In the genomic region with DNA sequence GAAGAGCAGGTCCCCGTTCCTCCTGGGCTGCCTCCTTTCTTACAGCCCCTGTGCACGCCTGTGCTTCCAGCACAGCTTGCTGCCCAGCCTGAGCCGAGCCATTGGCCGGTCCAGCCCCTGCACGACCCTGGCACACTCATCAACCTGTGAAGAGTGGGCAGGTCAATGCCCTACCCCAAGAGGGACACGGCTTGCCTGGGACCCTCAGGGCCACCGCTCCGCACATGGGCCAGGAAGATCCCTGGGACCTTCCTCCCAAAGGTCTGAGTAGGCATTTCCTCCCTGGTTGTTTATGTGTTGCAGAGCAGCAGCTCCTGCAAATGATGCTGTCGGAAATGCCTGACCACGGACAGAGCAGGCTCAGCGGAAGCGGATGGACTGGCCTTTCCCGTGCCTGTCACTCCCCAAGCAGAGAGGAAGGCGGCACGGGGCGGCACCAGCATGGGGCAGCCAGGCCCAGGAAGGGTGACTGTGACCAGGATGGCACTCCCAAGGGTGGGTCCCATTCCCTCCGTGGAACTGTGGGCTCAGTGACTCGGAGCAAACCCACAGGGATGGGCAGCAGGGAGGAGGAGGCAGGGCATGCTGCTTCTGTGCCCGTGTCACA, we compare ENCODE assay signal across 12 cellular contexts.
A peak's percentile ranks its signal among the peaks of the same experiment; 100 is the strongest.
DNase-seq lines count a peak whose midpoint lies in the region; ATAC-seq and TF ChIP-seq lines count a peak whose summit lies in the region.
"Had no signal": no experiment of that assay in that cellular context is flagged by ENCODE, and none has a peak within 500 bp of the region (broad histone marks: within the 10 kb centered on the region; RNA-seq: fewer than 3 reads in every experiment).

No MANE protein-coding gene starts in this region.

- H3K36me3 Mint-ChIP-seq in glutamatergic neuron (ENCODE audit: unreplicated experiment) (no peaks in the 10 kb centered on the region), nephron progenitor cell (ENCODE audit: low read depth) (peaks cover 9% of the 10 kb centered on the region), type B pancreatic cell (peaks cover 4% of the 10 kb centered on the region)

- intact Hi-C loops in mucosa of descending colon (cut with DNase I, micrococcal nuclease) = no loop called here

- H3K4me3 Mint-ChIP-seq in glutamatergic neuron (ENCODE audit: unreplicated experiment) = no peak overlapping the region
- H3K4me3 Mint-ChIP-seq in nephron progenitor cell = peak overlapping the region; percentile 82
- H3K4me3 Mint-ChIP-seq in type B pancreatic cell = peak overlapping the region; percentile 65
- H3K4me3 Mint-ChIP-seq: activated CD4-positive, alpha-beta T cell treated with anti-CD3 and anti-CD28 coated beads, Interleukin-2, amount 10 ng/mL, durations not matched to agents 7 days and 5 days had no signal

- H3K27ac Mint-ChIP-seq in glutamatergic neuron (ENCODE audit: unreplicated experiment) (peak overlapping the region; percentile 21), nephron progenitor cell (peak overlapping the region; percentile 98), type B pancreatic cell (peak overlapping the region; percentile 59)
- H3K27ac Mint-ChIP-seq: activated CD4-positive, alpha-beta T cell treated with anti-CD3 and anti-CD28 coated beads, Interleukin-2, amount 10 ng/mL, durations not matched to agents 7 days and 5 days had no signal

- H3K4me3 ChIP-seq in mucosa of descending colon = no peak overlapping the region

- no peaks in the 10 kb centered on the region for H3K9me3 ChIP-seq in mucosa of descending colon

- H3K9me3 Mint-ChIP-seq in glutamatergic neuron (ENCODE audit: unreplicated experiment) (no peaks in the 10 kb centered on the region), nephron progenitor cell (peaks cover 8% of the 10 kb centered on the region), type B pancreatic cell (no peaks in the 10 kb centered on the region)
- H3K9me3 Mint-ChIP-seq: activated CD4-positive, alpha-beta T cell treated with anti-CD3 and anti-CD28 coated beads, Interleukin-2, amount 10 ng/mL, durations not matched to agents 7 days and 5 days had no signal

- peaks cover 22% of the 10 kb centered on the region for H3K4me1 Mint-ChIP-seq in glutamatergic neuron (ENCODE audit: low read depth, unreplicated experiment)
- peaks cover 97% of the 10 kb centered on the region for H3K4me1 Mint-ChIP-seq in nephron progenitor cell
- H3K4me1 Mint-ChIP-seq in type B pancreatic cell (ENCODE audit: unreplicated experiment) = peaks cover 57% of the 10 kb centered on the region
- H3K4me1 Mint-ChIP-seq: activated CD4-positive, alpha-beta T cell treated with anti-CD3 and anti-CD28 coated beads, Interleukin-2, amount 10 ng/mL, durations not matched to agents 7 days and 5 days had no signal

- DNase-seq in amniotic epithelial cell (ENCODE audit: low read depth) (peak; percentile 52), glutamatergic neuron (no peak), nephron progenitor cell (no peak), type B pancreatic cell (ENCODE audit: extremely low spot score, unreplicated experiment) (no peak), mucosa of descending colon (no peak), NCI-H526 (lab: John Stamatoyannopoulos, UW) (no peak)
- no peak for DNase-seq in activated CD4-positive, alpha-beta T cell treated with anti-CD3 and anti-CD28 coated beads, Interleukin-2, amount 50 U/mL, for 1 hour
- no peak for DNase-seq in NK-92 treated with Interleukin-12 subunit alpha and Interleukin-12 subunit beta, amount 100 ng/mL, for 24 hours (lab: John Stamatoyannopoulos, UW)
- DNase-seq: activated CD4-positive, alpha-beta T cell treated with anti-CD3 and anti-CD28 coated beads, Interleukin-2, amount 10 ng/mL, durations not matched to agents 7 days and 5 days; activated naive CD4-positive, alpha-beta T cell treated with anti-CD3 and anti-CD28 coated beads, Interleukin-2, amount 50 U/mL, for 16 hours; effector memory CD4-positive, alpha-beta T cell; SW 1271 had no signal

- TF ChIP-seq CTCF in glutamatergic neuron (IDR thresholded peaks at IDR 0.05; ENCODE audit: partially characterized antibody, unreplicated experiment) = no peak
- TF ChIP-seq CTCF in nephron progenitor cell (IDR thresholded peaks at IDR 0.05) = no peak
- no peak for TF ChIP-seq CTCF in type B pancreatic cell (conservative IDR thresholded peaks at IDR 0.05)
- TF ChIP-seq CTCF in mucosa of descending colon (IDR thresholded peaks at IDR 0.05) = no peak

- no peak for ATAC-seq in mucosa of descending colon

- H3K27me3 Mint-ChIP-seq in glutamatergic neuron (ENCODE audit: unreplicated experiment) = no peaks in the 10 kb centered on the region
- peaks cover 6% of the 10 kb centered on the region for H3K27me3 Mint-ChIP-seq in nephron progenitor cell (ENCODE audit: low read depth, poor library complexity)
- H3K27me3 Mint-ChIP-seq in type B pancreatic cell = no peaks in the 10 kb centered on the region
- H3K27me3 Mint-ChIP-seq: activated CD4-positive, alpha-beta T cell treated with anti-CD3 and anti-CD28 coated beads, Interleukin-2, amount 10 ng/mL, durations not matched to agents 7 days and 5 days had no signal

- H3K4me1 ChIP-seq in mucosa of descending colon (ENCODE audit: low read depth) = peaks cover 24% of the 10 kb centered on the region

- no peaks in the 10 kb centered on the region for H3K36me3 ChIP-seq in mucosa of descending colon (ENCODE audit: low read depth)

Comparison
In these comparisons a context has a peak if more than half of its experiments do, and no peak if none do; other contexts are left out.
1. H3K27ac Mint-ChIP-seq: peak in every context shown above with its lines; median percentile 98 in nephron progenitor cell; 59 in type B pancreatic cell; 21 in glutamatergic neuron.